ENCODE assay signal across 16 cellular contexts in the genomic region with DNA sequence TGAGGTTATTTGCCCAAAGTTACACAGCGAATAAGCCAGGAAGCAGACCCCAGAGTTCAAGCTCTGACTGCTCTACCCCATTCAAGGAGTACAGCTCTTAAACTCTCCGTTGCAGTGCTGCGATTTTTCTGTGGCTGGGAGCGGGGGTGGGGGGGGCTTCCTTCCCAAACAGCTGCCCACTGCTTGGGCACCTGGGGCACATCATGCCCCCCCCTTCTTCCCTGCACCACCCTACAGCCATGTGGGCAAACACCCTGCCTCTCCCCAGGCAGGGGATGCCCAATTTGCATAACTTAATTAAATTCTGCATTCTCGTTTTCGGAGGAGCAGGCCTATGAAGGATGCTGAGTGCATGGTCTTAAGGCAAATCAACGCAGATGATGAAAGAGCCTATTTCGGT.
DNase-seq lines count a peak whose midpoint lies in the region; ATAC-seq and TF ChIP-seq lines count a peak whose summit lies in the region.
"Had no signal": no experiment of that assay in that cellular context is flagged by ENCODE, and none has a peak within 500 bp of the region (broad histone marks: within the 10 kb centered on the region; RNA-seq: fewer than 3 reads in every experiment).

No MANE protein-coding gene starts in this region.

- no peaks in the 10 kb centered on the region for H3K9me3 Mint-ChIP-seq in activated CD4-positive, alpha-beta memory T cell treated with anti-CD3 and anti-CD28 coated beads, Interleukin-2, amount 10 ng/mL, durations not matched to agents 7 days and 5 days
- H3K9me3 Mint-ChIP-seq: CD8-positive, alpha-beta T cell; GM23338 had no signal

- H3K18ac ChIP-seq in neuronal stem cell (ENCODE audit: low read length), result no peak overlapping the region

- POLR2A ChIA-PET in activated CD4-positive, alpha-beta memory T cell treated with anti-CD3 and anti-CD28 coated beads, Interleukin-2, amount 10 ng/mL, durations not matched to agents 7 days and 5 days (lab: Charles Lee), result no interaction called here

- H3K36me3 ChIP-seq in OCI-LY3 (replicated peaks; ENCODE audit: low read depth, low read length) (no peaks in the 10 kb centered on the region), esophagus muscularis mucosa (no peaks in the 10 kb centered on the region), neuronal stem cell (replicated peaks in 1 of 2; ENCODE audit: control insufficient read depth in 2 of 2, insufficient read depth in 2 of 2, low read length in 2 of 2) (no peaks in the 10 kb centered on the region)

- intact Hi-C loops in esophagus muscularis mucosa (cut with DNase I), result no loop called here

- H4K20me1 ChIP-seq in OCI-LY3 (ENCODE audit: insufficient read depth, low read length), result no peaks in the 10 kb centered on the region

- peak overlapping the region; percentile 27 for H2BK120ac ChIP-seq in neuronal stem cell (ENCODE audit: low read depth, low read length)

- H3K27ac ChIP-seq in OCI-LY3 (ENCODE audit: low read length) (no peak overlapping the region), esophagus muscularis mucosa (replicated peaks in 1 of 4) (no peak overlapping the region), neuronal stem cell (replicated peaks; ENCODE audit: low read length) (no peak overlapping the region)
- H3K27ac ChIP-seq: A549 had no signal

- no peaks in the 10 kb centered on the region for H3K4me1 Mint-ChIP-seq in activated CD4-positive, alpha-beta memory T cell treated with anti-CD3 and anti-CD28 coated beads, Interleukin-2, amount 10 ng/mL, durations not matched to agents 7 days and 5 days
- H3K4me1 Mint-ChIP-seq: CD14-positive monocyte, IgD-negative memory B cell had no signal

- H2AFZ ChIP-seq in OCI-LY3 (ENCODE audit: low read depth, low read length) (no peak overlapping the region), neuronal stem cell (ENCODE audit: low read length) (no peak overlapping the region)
- H2AFZ ChIP-seq: GM23338 had no signal

- TF ChIP-seq CTCF in OCI-LY3 (IDR thresholded peaks at IDR 0.05; ENCODE audit: low read depth, low read length) (no peak), esophagus muscularis mucosa (IDR thresholded peaks at IDR 0.05) (no peak)

- H3K27me3 ChIP-seq in OCI-LY3 (ENCODE audit: low read depth, low read length) (peaks cover 10% of the 10 kb centered on the region; the same call in 1 of the 2 replicates), esophagus muscularis mucosa (peaks cover 0 to 16% (median 0%) of the 10 kb centered on the region in 4 donors), neuronal stem cell (ENCODE audit: control insufficient read depth in 3 of 3, insufficient read depth in 3 of 3, low read depth in 1 of 3, low read length in 3 of 3) (no peaks in the 10 kb centered on the region)

- H2BK15ac ChIP-seq in neuronal stem cell (ENCODE audit: low read length), result peak overlapping the region; percentile 33

- no peak for TF ChIP-seq EP300 in esophagus muscularis mucosa (IDR thresholded peaks at IDR 0.05)

- H3K23ac ChIP-seq in neuronal stem cell (ENCODE audit: low read depth, low read length, poor library complexity), result no peak overlapping the region

- H3K27ac Mint-ChIP-seq in activated CD4-positive, alpha-beta memory T cell treated with anti-CD3 and anti-CD28 coated beads, Interleukin-2, amount 10 ng/mL, durations not matched to agents 7 days and 5 days, result no peak overlapping the region
- H3K27ac Mint-ChIP-seq: CD14-positive monocyte; CD8-positive, alpha-beta T cell; GM23338; IgD-negative memory B cell had no signal

- no peak for ATAC-seq in HG02852 (IDR thresholded peaks at IDR 0.05; ENCODE audit: unreplicated experiment)
- ATAC-seq: A549; CD8-positive, alpha-beta T cell; GM12878 had no signal

- peak; percentile 93 to 94 for DNase-seq in NCI-H526 (lab: John Stamatoyannopoulos, UW)
- DNase-seq in esophagus muscularis mucosa (ENCODE audit: extremely low spot score), result peak; percentile 24
- DNase-seq in neuronal stem cell (ENCODE audit: low spot score), result no peak
- no peak for DNase-seq in NCI-H82 treated with DMSO at 0.1 percent for 48 hours (lab: John Stamatoyannopoulos, UW; ENCODE audit: unreplicated experiment)
- no peak for DNase-seq in cerebellum (ENCODE audit: low spot score)
- DNase-seq in activated CD4-positive, alpha-beta memory T cell treated with anti-CD3 and anti-CD28 coated beads, Interleukin-2, amount 10 ng/mL, durations not matched to agents 7 days and 5 days, result no peak
- DNase-seq: CD8-positive, alpha-beta T cell; DMS79 had no signal

- no peaks in the 10 kb centered on the region for H3K27me3 Mint-ChIP-seq in activated CD4-positive, alpha-beta memory T cell treated with anti-CD3 and anti-CD28 coated beads, Interleukin-2, amount 10 ng/mL, durations not matched to agents 7 days and 5 days

- H2BK5ac ChIP-seq in neuronal stem cell (ENCODE audit: low read length), result no peak overlapping the region

- no peak for TF ChIP-seq POLR2A in esophagus muscularis mucosa (IDR thresholded peaks at IDR 0.05; ENCODE audit: low read depth)

- no peak overlapping the region for H4K91ac ChIP-seq in neuronal stem cell (ENCODE audit: low read depth, low read length, poor library complexity)

- no peaks in the 10 kb centered on the region for H3K9me3 ChIP-seq in OCI-LY3 (ENCODE audit: insufficient read depth, low read length)
- H3K9me3 ChIP-seq in esophagus muscularis mucosa, result no peaks in the 10 kb centered on the region
- H3K9me3 ChIP-seq in neuronal stem cell (replicated peaks in 1 of 2; ENCODE audit: control insufficient read depth in 2 of 2, insufficient read depth in 1 of 2, low read depth in 1 of 2, low read length in 2 of 2), result no peaks in the 10 kb centered on the region
- H3K9me3 ChIP-seq: A549, Caco-2 had no signal

- H3K79me1 ChIP-seq in neuronal stem cell (ENCODE audit: low read depth, low read length), result no peaks in the 10 kb centered on the region

- peak overlapping the region; percentile 41 for H3K4me2 ChIP-seq in OCI-LY3 (ENCODE audit: low read length)
- no peak overlapping the region for H3K4me2 ChIP-seq in neuronal stem cell (ENCODE audit: insufficient read depth, low read length, poor library complexity, severe bottlenecking)
- H3K4me2 ChIP-seq: A549 had no signal

- H3K4me1 ChIP-seq in OCI-LY3 (ENCODE audit: low read length), result peaks cover 14% of the 10 kb centered on the region
- H3K4me1 ChIP-seq in esophagus muscularis mucosa, result no peaks in the 10 kb centered on the region
- peaks cover 17 to 30% of the 10 kb centered on the region in 2 donors for H3K4me1 ChIP-seq in neuronal stem cell (ENCODE audit: control insufficient read depth in 2 of 2, insufficient read depth in 1 of 2, low read depth in 1 of 2, low read length in 2 of 2)
- H3K4me1 ChIP-seq: A549 had no signal

- CTCF ChIA-PET in activated CD4-positive, alpha-beta memory T cell treated with anti-CD3 and anti-CD28 coated beads, Interleukin-2, amount 10 ng/mL, durations not matched to agents 7 days and 5 days (lab: Charles Lee), result no interaction called here

- H3K4me3 ChIP-seq in OCI-LY3 (ENCODE audit: low read length) (peak overlapping the region; percentile 17), esophagus muscularis mucosa (no peak overlapping the region), neuronal stem cell (ENCODE audit: low read length in 2 of 2) (no peak overlapping the region)
- H3K4me3 ChIP-seq: A549, GM12878, GM23338 had no signal

- no peaks in the 10 kb centered on the region for H3K79me2 ChIP-seq in OCI-LY3 (ENCODE audit: low read length)

- H3K36me3 Mint-ChIP-seq in activated CD4-positive, alpha-beta memory T cell treated with anti-CD3 and anti-CD28 coated beads, Interleukin-2, amount 10 ng/mL, durations not matched to agents 7 days and 5 days (ENCODE audit: low read depth), result no peaks in the 10 kb centered on the region
- H3K36me3 Mint-ChIP-seq: CD14-positive monocyte; CD8-positive, alpha-beta T cell had no signal

- no peak overlapping the region for H3K9ac ChIP-seq in OCI-LY3 (ENCODE audit: low read length)
- no peak overlapping the region for H3K9ac ChIP-seq in neuronal stem cell (ENCODE audit: low read depth, low read length, poor library complexity)

- peak overlapping the region; percentile 95 for H2AK5ac ChIP-seq in neuronal stem cell (ENCODE audit: low read depth, low read length)

- no peak overlapping the region for H3K14ac ChIP-seq in neuronal stem cell (ENCODE audit: low read length)

- no peak overlapping the region for H2BK12ac ChIP-seq in neuronal stem cell (ENCODE audit: low read length)

- WGBS in esophagus muscularis mucosa, result 74% methylated on average over 8 of the region's 8 CpGs
- no CpG with 5 or more reads among the region's 8 CpGs for WGBS in neuronal stem cell (ENCODE audit: extremely low coverage in 2 of 2, insufficient read length in 2 of 2, insufficient replicate concordance in 1 of 2), 2 donors

- no peak overlapping the region for H3K4me3 Mint-ChIP-seq in activated CD4-positive, alpha-beta memory T cell treated with anti-CD3 and anti-CD28 coated beads, Interleukin-2, amount 10 ng/mL, durations not matched to agents 7 days and 5 days
- H3K4me3 Mint-ChIP-seq: CD14-positive monocyte; CD8-positive, alpha-beta T cell; IgD-negative memory B cell had no signal

- no peak overlapping the region for H4K8ac ChIP-seq in neuronal stem cell (ENCODE audit: low read depth, low read length)

- no peak overlapping the region for H3K4ac ChIP-seq in neuronal stem cell (ENCODE audit: low read length)

Comparison
In these comparisons a context has a peak if more than half of its experiments do, and no peak if none do; other contexts are left out.
1. DNase-seq: peak in NCI-H526 (2 of 2) and esophagus muscularis mucosa (single experiment); none in neuronal stem cell (single experiment), NCI-H82 treated with DMSO at 0.1 percent for 48 hours (single experiment), cerebellum (single experiment) and activated CD4-positive, alpha-beta memory T cell treated with anti-CD3 and anti-CD28 coated beads, Interleukin-2, amount 10 ng/mL, durations not matched to agents 7 days and 5 days (single experiment).